1 cellular context compared by ENCODE assay signal in genomic region chr19:1094655-1094977, GRCh38.
TF ChIP-seq lines count a peak whose summit lies in the region.

No MANE protein-coding gene starts in this region.

TF ChIP-seq in A549, 52 proteins besides CTCF, POLR2A, EP300 and RAD21 (continued from another document):
- no peak for TF ChIP-seq BCL3 (IDR thresholded peaks at IDR 0.05)
- TF ChIP-seq RARB (CRISPR knock-in tag; IDR thresholded peaks at IDR 0.05), result no peak
- TF ChIP-seq RFX5 (IDR thresholded peaks at IDR 0.05), result no peak
- TF ChIP-seq NR3C1 (IDR thresholded peaks at IDR 0.05), result no peak
- no peak for TF ChIP-seq KDM5A (IDR thresholded peaks at IDR 0.05)
- TF ChIP-seq JUNB (IDR thresholded peaks at IDR 0.05), result no peak
- TF ChIP-seq MAFK (IDR thresholded peaks at IDR 0.05; ENCODE audit: partially characterized antibody), result no peak
